ENCODE assay signal across 1 cellular context in genomic region chr22:42375982-42376381, GRCh38.
TF ChIP-seq lines count a peak whose summit lies in the region.

No MANE protein-coding gene starts in this region.

TF ChIP-seq in HepG2, 621 proteins besides CTCF, POLR2A, EP300 and RAD21:
- TF ChIP-seq SALL2 (CRISPR knock-in tag; IDR thresholded peaks at IDR 0.05) (no peak), ZNF75D (CRISPR knock-in tag; IDR thresholded peaks at IDR 0.05; ENCODE audit: borderline replicate concordance) (no peak), ZSCAN20 (CRISPR knock-in tag; IDR thresholded peaks at IDR 0.05; ENCODE audit: borderline replicate concordance) (no peak), PRPF4 (IDR thresholded peaks at IDR 0.05; ENCODE audit: low read depth, low read length, poor library complexity, severe bottlenecking) (no peak), MIXL1 (CRISPR knock-in tag; IDR thresholded peaks at IDR 0.05) (no peak), ZFYVE20 (CRISPR knock-in tag; IDR thresholded peaks at IDR 0.05; ENCODE audit: borderline replicate concordance, low read depth) (no peak), ZNF296 (CRISPR knock-in tag; conservative IDR thresholded peaks at IDR 0.05) (no peak), MBNL3 (CRISPR knock-in tag; conservative IDR thresholded peaks at IDR 0.05) (no peak), PHF5A (CRISPR knock-in tag; IDR thresholded peaks at IDR 0.05; ENCODE audit: low read depth, unreplicated experiment) (no peak), MEIS1 (CRISPR knock-in tag; IDR thresholded peaks at IDR 0.05; ENCODE audit: borderline replicate concordance) (no peak), ZNF503 (CRISPR knock-in tag; IDR thresholded peaks at IDR 0.05) (no peak)
- TF ChIP-seq, protein P1, sequence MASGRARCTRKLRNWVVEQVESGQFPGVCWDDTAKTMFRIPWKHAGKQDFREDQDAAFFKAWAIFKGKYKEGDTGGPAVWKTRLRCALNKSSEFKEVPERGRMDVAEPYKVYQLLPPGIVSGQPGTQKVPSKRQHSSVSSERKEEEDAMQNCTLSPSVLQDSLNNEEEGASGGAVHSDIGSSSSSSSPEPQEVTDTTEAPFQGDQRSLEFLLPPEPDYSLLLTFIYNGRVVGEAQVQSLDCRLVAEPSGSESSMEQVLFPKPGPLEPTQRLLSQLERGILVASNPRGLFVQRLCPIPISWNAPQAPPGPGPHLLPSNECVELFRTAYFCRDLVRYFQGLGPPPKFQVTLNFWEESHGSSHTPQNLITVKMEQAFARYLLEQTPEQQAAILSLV (CRISPR knock-in tag; IDR thresholded peaks at IDR 0.05; ENCODE audit: borderline replicate concordance), result no peak
